8 cellular contexts compared by ENCODE assay signal in the genomic region with DNA sequence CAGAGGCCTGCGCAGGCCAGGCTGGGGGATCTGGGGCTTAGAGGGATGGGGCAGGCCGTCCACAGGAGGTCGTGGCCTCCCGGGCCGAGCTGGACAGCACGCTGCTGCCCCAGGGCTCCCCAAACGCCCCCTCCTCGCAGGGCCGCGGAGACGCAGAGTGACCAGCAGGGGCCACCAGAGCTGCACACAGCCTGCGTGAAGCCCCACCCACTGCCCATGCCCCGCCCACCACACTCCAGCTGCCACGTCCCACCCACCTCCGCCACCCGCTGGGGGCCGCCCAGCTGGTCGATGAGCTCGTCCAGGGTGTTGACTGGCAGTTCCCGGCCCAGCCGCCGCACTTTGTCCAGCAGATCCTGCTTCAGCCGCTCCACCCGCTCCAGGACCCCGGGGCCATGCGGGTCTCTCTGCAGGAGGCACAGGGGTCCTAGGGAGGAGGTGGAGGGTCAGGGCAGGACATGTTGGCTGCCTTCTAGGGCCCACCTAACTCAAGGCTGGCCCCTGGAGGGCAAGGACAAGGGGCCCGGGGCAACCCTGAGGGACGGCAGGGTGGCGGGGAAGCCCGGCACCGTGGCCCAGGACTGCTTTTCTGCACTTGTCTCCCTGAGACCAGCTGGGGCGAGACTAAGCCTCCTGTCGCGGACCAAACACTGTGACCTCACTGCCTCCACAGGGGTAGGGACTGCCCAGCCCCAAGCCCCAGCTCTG. TPM values are rescaled to one million over a fixed set of nuclear protein-coding genes. Genes with fewer than 3 reads are reported as not detected.
DNase-seq lines count a peak whose midpoint lies in the region; ATAC-seq and TF ChIP-seq lines count a peak whose summit lies in the region.

No MANE protein-coding gene starts in this region.

- H2BK12ac ChIP-seq in neuronal stem cell (ENCODE audit: low read length): peak overlapping the region; percentile 88

- H3K9me3 ChIP-seq in neuronal stem cell (replicated peaks in 1 of 2; ENCODE audit: control insufficient read depth in 2 of 2, insufficient read depth in 1 of 2, low read depth in 1 of 2, low read length in 2 of 2): no peaks in the 10 kb centered on the region
- no peaks in the 10 kb centered on the region for H3K9me3 ChIP-seq in stomach

- H3K36me3 ChIP-seq in neuronal stem cell (replicated peaks in 1 of 2; ENCODE audit: control insufficient read depth in 2 of 2, insufficient read depth in 2 of 2, low read length in 2 of 2) (peaks cover 9 to 61% of the 10 kb centered on the region in 2 donors), stomach (peaks cover 72 to 100% (median 96%) of the 10 kb centered on the region in 4 donors)

- H3K79me1 ChIP-seq in neuronal stem cell (ENCODE audit: low read depth, low read length): peaks cover 7% of the 10 kb centered on the region

- TF ChIP-seq CTCF in GM12872 (IDR thresholded peaks at IDR 0.05; ENCODE audit: insufficient read depth, low read depth, low read length) (peak; percentile 89), RWPE1 (conservative IDR thresholded peaks at IDR 0.05; ENCODE audit: low read depth) (peak; percentile 89), fibroblast of villous mesenchyme (IDR thresholded peaks at IDR 0.05; ENCODE audit: insufficient read depth, low read depth, low read length) (peak; percentile 75), stomach (IDR thresholded peaks at IDR 0.05) (peak in 5 of 7 experiments; percentile 83 to 90 (median 86))

- TF ChIP-seq EP300 in stomach (IDR thresholded peaks at IDR 0.05): no peak

- H3K14ac ChIP-seq in neuronal stem cell (ENCODE audit: low read length): no peak overlapping the region

- CTCF ChIA-PET in RWPE1 (lab: Yijun Ruan, JAX): interaction anchor here (0.5 to 2.2 kb wide), 20 partner anchors 8 to 131 kb away, joined by 3 to 22 read pairs (median 4); no protein-coding TSS in a partner anchor

- H3K4me3 ChIP-seq in fibroblast of villous mesenchyme (ENCODE audit: low read depth, low read length): no peak overlapping the region
- H3K4me3 ChIP-seq in neuronal stem cell (ENCODE audit: low read length in 2 of 2): no peak overlapping the region
- H3K4me3 ChIP-seq in stomach: peak overlapping the region in 2 of 4 donors; percentile 5 to 29

- peak overlapping the region; percentile 5 for H4K91ac ChIP-seq in neuronal stem cell (ENCODE audit: low read depth, low read length, poor library complexity)

- H3K27ac ChIP-seq in RWPE1 (peak overlapping the region; percentile 100), neuronal stem cell (replicated peaks; ENCODE audit: low read length) (peak overlapping the region; percentile 51), stomach (peak overlapping the region; percentile 25 to 87 (median 82))

- H3K4me1 ChIP-seq in neuronal stem cell (ENCODE audit: control insufficient read depth in 2 of 2, insufficient read depth in 1 of 2, low read depth in 1 of 2, low read length in 2 of 2): peaks cover 4 to 8% of the 10 kb centered on the region in 2 donors
- H3K4me1 ChIP-seq in stomach: peaks cover 24 to 37% (median 30%) of the 10 kb centered on the region in 4 donors

- no peak overlapping the region for H2AFZ ChIP-seq in neuronal stem cell (ENCODE audit: low read length)

- intact Hi-C loops in stomach (cut with DNase I; ENCODE audit: low total_unique reads): loop anchor here (5.0 kb wide), 1 partner anchor 69 kb away; no protein-coding TSS in a partner anchor

- H3K18ac ChIP-seq in neuronal stem cell (ENCODE audit: low read length): peak overlapping the region; percentile 65

- peak overlapping the region; percentile 87 for H2BK15ac ChIP-seq in neuronal stem cell (ENCODE audit: low read length)

- POLR2A ChIA-PET in RWPE1 (lab: Yijun Ruan, JAX; ENCODE audit: low non-redundant PET): no interaction called here

- DNase-seq in KBM-7: peak; percentile 73
- peak; percentile 61 for DNase-seq in RWPE1 (ENCODE audit: low spot score)
- DNase-seq in activated gamma-delta T cell treated with Interleukin-2 at 50 U/mL for 16 hours: peak; percentile 86
- peak; percentile 95 for DNase-seq in fibroblast of villous mesenchyme (ENCODE audit: low read depth)
- DNase-seq in neuronal stem cell (ENCODE audit: low spot score): peak; percentile 88
- DNase-seq in stomach: peak; percentile 97

- peak overlapping the region; percentile 25 for H3K4me2 ChIP-seq in neuronal stem cell (ENCODE audit: insufficient read depth, low read length, poor library complexity, severe bottlenecking)

- peak overlapping the region; percentile 100 for H2AK5ac ChIP-seq in neuronal stem cell (ENCODE audit: low read depth, low read length)

- peak overlapping the region; percentile 84 for H3K9ac ChIP-seq in neuronal stem cell (ENCODE audit: low read depth, low read length, poor library complexity)

- in situ Hi-C loops in KBM-7 (cut with MboI; ENCODE audit: low pct_unique_long_range_greater_than_20kb, low sequenced_read_pairs): no loop called here

- peak overlapping the region; percentile 22 for H3K23ac ChIP-seq in neuronal stem cell (ENCODE audit: low read depth, low read length, poor library complexity)

- H2BK120ac ChIP-seq in neuronal stem cell (ENCODE audit: low read depth, low read length): peak overlapping the region; percentile 24

- H4K8ac ChIP-seq in neuronal stem cell (ENCODE audit: low read depth, low read length): no peak overlapping the region

- no CpG with 5 or more reads among the region's 34 CpGs for WGBS in neuronal stem cell (ENCODE audit: extremely low coverage in 2 of 2, insufficient read length in 2 of 2, insufficient replicate concordance in 1 of 2), 2 donors
- WGBS in stomach, 5 donors: 7 to 27% (median 17%) methylated on average over 11 to 34 of the region's 34 CpGs

- H3K27me3 ChIP-seq in neuronal stem cell (ENCODE audit: control insufficient read depth in 3 of 3, insufficient read depth in 3 of 3, low read depth in 1 of 3, low read length in 3 of 3): no peaks in the 10 kb centered on the region
- no peaks in the 10 kb centered on the region for H3K27me3 ChIP-seq in stomach

- no peak for TF ChIP-seq POLR2A in stomach (IDR thresholded peaks at IDR 0.05)

- ATAC-seq in GM18517 (IDR thresholded peaks at IDR 0.05; ENCODE audit: unreplicated experiment): no peak

- no peak overlapping the region for H3K4ac ChIP-seq in neuronal stem cell (ENCODE audit: low read length)

- peak overlapping the region; percentile 87 for H2BK5ac ChIP-seq in neuronal stem cell (ENCODE audit: low read length)

RNA-seq across cellular contexts. Expression of a gene that starts 9.6 kb away (rescaled TPM):
- total RNA-seq in fibroblast of villous mesenchyme (254 and 337 TPM in 2 replicates), stomach (100 to 1,000 TPM in 4 of 5 donors, 10 to 100 TPM in 1; 90.0 to 710 (median 158) TPM)
- 755 TPM for polyA plus RNA-seq in neuronal stem cell (2013, experiment 1 of 2)
- polyA plus RNA-seq in neuronal stem cell (2013, experiment 2 of 2): 706 TPM
- 100 to 1,000 TPM; 433 to 532 (median 509) TPM for polyA plus RNA-seq in stomach

RNA-seq across cellular contexts. Expression of a gene that starts 18.3 kb away (rescaled TPM):
- total RNA-seq in fibroblast of villous mesenchyme (69.5 and 71.2 TPM in 2 replicates), stomach (100 to 1,000 TPM in 1 of 5 donors, 10 to 100 TPM in 4; 24.5 to 361 (median 40.6) TPM)
- 201 TPM for polyA plus RNA-seq in neuronal stem cell (2013, experiment 1 of 2)
- polyA plus RNA-seq in neuronal stem cell (2013, experiment 2 of 2): 197 TPM
- 100 to 1,000 TPM; 109 to 128 (median 123) TPM for polyA plus RNA-seq in stomach

RNA-seq across cellular contexts. Expression of a gene that starts 46.5 kb away (rescaled TPM):
- total RNA-seq in fibroblast of villous mesenchyme (0.43 and 0.97 TPM in 2 replicates), stomach (100 to 1,000 TPM in 1 of 5 donors, 10 to 100 TPM in 4; 14.3 to 211 (median 22.3) TPM)
- 6.9 TPM for polyA plus RNA-seq in neuronal stem cell (2013, experiment 1 of 2)
- 7.4 TPM for polyA plus RNA-seq in neuronal stem cell (2013, experiment 2 of 2)
- 10 to 100 TPM; 12.2 to 15.4 (median 14.0) TPM for polyA plus RNA-seq in stomach
